In genomic region chr10:43892062-43892765, GRCh38 we compare ENCODE assay signal across 1 cellular context.
TF ChIP-seq lines count a peak whose summit lies in the region.

No MANE protein-coding gene starts in this region.

TF ChIP-seq in IMR-90, 13 proteins besides CTCF, POLR2A, EP300 and RAD21:
- TF ChIP-seq CEBPB (IDR thresholded peaks at IDR 0.05; ENCODE audit: low read depth, low read length) (peak; percentile 73), CHD1 (IDR thresholded peaks at IDR 0.05; ENCODE audit: low read depth, low read length) (no peak)
